In the genomic region with DNA sequence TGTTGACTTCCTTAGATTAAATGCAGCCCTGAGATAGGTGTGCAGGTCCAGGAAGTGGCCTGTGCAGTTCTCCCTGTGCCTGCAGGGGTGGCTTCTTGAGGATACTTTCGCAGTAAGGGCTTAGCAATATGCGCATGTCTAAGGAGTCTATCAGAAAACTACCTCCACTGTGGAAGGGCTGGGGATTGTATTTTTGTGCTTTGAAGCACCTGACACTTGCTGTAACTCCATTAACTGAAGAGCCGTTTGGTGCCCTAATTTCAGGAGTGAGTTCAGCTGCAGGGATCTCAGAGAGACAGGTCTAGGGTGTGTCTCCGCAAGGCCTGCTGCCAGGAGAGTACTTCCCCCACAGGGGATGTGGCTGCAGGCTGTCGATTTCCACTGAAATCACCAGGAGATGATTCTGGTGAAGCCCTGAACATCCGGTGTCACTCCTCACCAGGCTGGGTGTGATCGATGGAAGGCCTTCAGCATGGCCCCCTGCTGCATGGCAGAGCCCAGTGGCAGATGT, we compare ENCODE assay signal across 11 cellular contexts. TPM values are rescaled to one million over a fixed set of nuclear protein-coding genes. Genes with fewer than 3 reads are reported as not detected.
DNase-seq lines count a peak whose midpoint lies in the region; ATAC-seq and FAIRE-seq lines count a peak whose summit lies in the region.
"Had no signal": no experiment of that assay in that cellular context is flagged by ENCODE, and none has a peak within 500 bp of the region (broad histone marks: within the 10 kb centered on the region; RNA-seq: fewer than 3 reads in every experiment).

No MANE protein-coding gene starts in this region.

- WGBS in small intestine, 3 donors, result 45 to 56% (median 51%) methylated on average over 7 of the region's 7 CpGs

- FAIRE-seq in small intestine (lab: Jason Lieb, UNC), result no peak
- FAIRE-seq: A549 had no signal

- H3K27ac ChIP-seq in small intestine (ENCODE audit: low read depth in 1 of 2, low read length in 1 of 2), result peak overlapping the region in 1 of 2 donors; percentile 56
- H3K27ac ChIP-seq: A549, PC-9 had no signal

- POLR2A ChIA-PET in activated CD4-positive, alpha-beta memory T cell treated with anti-CD3 and anti-CD28 coated beads, Interleukin-2, amount 10 ng/mL, durations not matched to agents 7 days and 5 days (lab: Charles Lee), result interaction anchor here (1.0 to 20.5 kb wide), 8 partner anchors 8 to 134 kb away, joined by 4 to 1125 read pairs (median 42); a partner anchor contains a TSS

- peaks cover 1% of the 10 kb centered on the region for H3K4me1 Mint-ChIP-seq in activated CD4-positive, alpha-beta memory T cell treated with anti-CD3 and anti-CD28 coated beads, Interleukin-2, amount 10 ng/mL, durations not matched to agents 7 days and 5 days

- H3K27ac Mint-ChIP-seq in activated CD4-positive, alpha-beta memory T cell treated with anti-CD3 and anti-CD28 coated beads, Interleukin-2, amount 10 ng/mL, durations not matched to agents 7 days and 5 days, result no peak overlapping the region

- peaks cover 0 to 2% of the 10 kb centered on the region in 2 donors for H3K4me1 ChIP-seq in small intestine (ENCODE audit: control insufficient read depth in 2 of 2, insufficient read depth in 1 of 2, low read depth in 1 of 2, low read length in 1 of 2)
- H3K4me1 ChIP-seq: A549 had no signal

- no peak overlapping the region for H3K4me3 Mint-ChIP-seq in activated CD4-positive, alpha-beta memory T cell treated with anti-CD3 and anti-CD28 coated beads, Interleukin-2, amount 10 ng/mL, durations not matched to agents 7 days and 5 days

- H3K27me3 ChIP-seq in small intestine (ENCODE audit: control insufficient read depth in 2 of 2, insufficient read depth in 2 of 2, low read length in 2 of 2), result no peaks in the 10 kb centered on the region

- H3K27me3 Mint-ChIP-seq in activated CD4-positive, alpha-beta memory T cell treated with anti-CD3 and anti-CD28 coated beads, Interleukin-2, amount 10 ng/mL, durations not matched to agents 7 days and 5 days, result no peaks in the 10 kb centered on the region

- H3K9me3 ChIP-seq in small intestine (ENCODE audit: control insufficient read depth, low read depth), result no peaks in the 10 kb centered on the region
- H3K9me3 ChIP-seq: A549 had no signal

- CTCF ChIA-PET in activated CD4-positive, alpha-beta memory T cell treated with anti-CD3 and anti-CD28 coated beads, Interleukin-2, amount 10 ng/mL, durations not matched to agents 7 days and 5 days (lab: Charles Lee), result interaction anchor here (1.0 to 7.6 kb wide), 11 partner anchors 7 to 134 kb away, joined by 4 to 50 read pairs (median 13); no protein-coding TSS in a partner anchor

- no peak overlapping the region for H3K4me3 ChIP-seq in small intestine (ENCODE audit: low read depth in 1 of 2, low read length in 2 of 2)
- H3K4me3 ChIP-seq: A549, PC-9 had no signal

- H3K36me3 ChIP-seq in small intestine (ENCODE audit: control insufficient read depth in 2 of 2, insufficient read depth in 2 of 2, low read length in 2 of 2), result no peaks in the 10 kb centered on the region

- H3K9me3 Mint-ChIP-seq in activated CD4-positive, alpha-beta memory T cell treated with anti-CD3 and anti-CD28 coated beads, Interleukin-2, amount 10 ng/mL, durations not matched to agents 7 days and 5 days, result no peaks in the 10 kb centered on the region

- DNase-seq in NCI-H1105 (lab: John Stamatoyannopoulos, UW) (peak; percentile 7), NCI-H1105 treated with DMSO at 0.1 percent for 48 hours (lab: John Stamatoyannopoulos, UW) (no peak), small intestine (peak; percentile 38), GDM1 (lab: John Stamatoyannopoulos, UW) (no peak), GM19240 (ENCODE audit: insufficient read length, low spot score) (no peak)
- peak; percentile 79 for DNase-seq in activated CD4-positive, alpha-beta memory T cell treated with anti-CD3 and anti-CD28 coated beads, Interleukin-2, amount 10 ng/mL, durations not matched to agents 7 days and 5 days
- DNase-seq: kidney glomerular epithelial cell, PC-9 had no signal

- peaks cover 78% of the 10 kb centered on the region for H3K36me3 Mint-ChIP-seq in activated CD4-positive, alpha-beta memory T cell treated with anti-CD3 and anti-CD28 coated beads, Interleukin-2, amount 10 ng/mL, durations not matched to agents 7 days and 5 days (ENCODE audit: low read depth)

- ATAC-seq in HG03460 (IDR thresholded peaks at IDR 0.05; ENCODE audit: unreplicated experiment), result peak; percentile 27
- no peak for ATAC-seq in GM21723 (IDR thresholded peaks at IDR 0.05; ENCODE audit: unreplicated experiment)
- ATAC-seq: A549 had no signal

RNA-seq across cellular contexts. Expression of a gene that starts 35.5 kb away (rescaled TPM):
- total RNA-seq in activated CD4-positive, alpha-beta memory T cell treated with anti-CD3 and anti-CD28 coated beads, Interleukin-2, amount 10 ng/mL, durations not matched to agents 7 days and 5 days, result 100 to 1,000 TPM; 383 to 404 TPM
- polyA plus RNA-seq in small intestine, result 1 to 10 TPM; 1.8 to 5.9 (median 3.0) TPM
- total RNA-seq: PC-9 had no signal
- polyA plus RNA-seq: A549 had no signal

Comparison
In these comparisons a context has a peak if more than half of its experiments do, and no peak if none do; other contexts are left out.
1. DNase-seq: peak in NCI-H1105 (single experiment), activated CD4-positive, alpha-beta memory T cell treated with anti-CD3 and anti-CD28 coated beads, Interleukin-2, amount 10 ng/mL, durations not matched to agents 7 days and 5 days (single experiment) and small intestine (single experiment); none in NCI-H1105 treated with DMSO at 0.1 percent for 48 hours (single experiment), GDM1 (single experiment) and GM19240 (single experiment).